Comparison of ENCODE assay signal across 12 cellular contexts in the genomic region with DNA sequence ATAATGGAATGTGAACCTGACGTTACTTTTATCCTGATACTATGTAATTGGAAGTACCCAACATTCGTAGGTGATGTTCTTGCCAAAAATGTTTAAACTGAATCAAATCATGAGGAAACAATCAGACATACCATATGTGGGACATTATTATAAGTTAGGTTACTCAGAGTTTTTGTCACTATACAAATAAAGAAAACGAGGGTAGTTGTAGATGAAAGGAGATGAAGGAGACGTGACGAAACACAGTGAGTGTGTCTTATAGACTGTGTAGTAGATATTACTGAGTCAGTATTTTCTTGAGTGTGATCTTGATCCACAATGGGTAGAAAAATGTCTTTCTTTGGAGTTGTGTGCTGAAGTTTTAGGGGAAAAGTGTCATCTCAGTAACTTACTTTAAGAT.
DNase-seq lines count a peak whose midpoint lies in the region; ATAC-seq and TF ChIP-seq lines count a peak whose summit lies in the region.
"Had no signal": no experiment of that assay in that cellular context is flagged by ENCODE, and none has a peak within 500 bp of the region (broad histone marks: within the 10 kb centered on the region; RNA-seq: fewer than 3 reads in every experiment).

No MANE protein-coding gene starts in this region.

- no peak overlapping the region for H2AK5ac ChIP-seq in IMR-90 (ENCODE audit: low read depth, low read length)

- in situ Hi-C loops in IMR-90 (cut with MboI; ENCODE audit: low sequenced_read_pairs) = no loop called here

- no peak overlapping the region for H2AK9ac ChIP-seq in IMR-90 (replicated peaks; ENCODE audit: low read depth, low read length, poor library complexity)

- peak overlapping the region in 1 of 2 experiments; percentile 65; a peak in 2 of 4 replicates for H4K8ac ChIP-seq in IMR-90 (ENCODE audit: low read depth in 2 of 2, low read length in 2 of 2)

- no peak for TF ChIP-seq RAD21 in IMR-90 (IDR thresholded peaks at IDR 0.05; ENCODE audit: low read length)

- H2BK20ac ChIP-seq in IMR-90 (ENCODE audit: low read depth, low read length) = peak overlapping the region; percentile 1; the same call in 1 of the 2 replicates

- H3K14ac ChIP-seq in IMR-90 (replicated peaks; ENCODE audit: low read depth, low read length) = no peak overlapping the region

- WGBS in IMR-90 (ENCODE audit: extremely low coverage in 2 of 2, insufficient read length in 1 of 2), 2 experiments = 72% methylated on average over 2 of the region's 5 CpGs; no CpG with 5 or more reads in 1 of the 2 experiments

- DNase-seq in IMR-90 (peak; percentile 58), fibroblast of lung (ENCODE audit: low read depth in 2 of 2) (peak; percentile 19 to 30), iris pigment epithelial cell (ENCODE audit: low read depth) (peak; percentile 11), RKO (ENCODE audit: low spot score) (no peak)
- no peak for DNase-seq in stimulated activated CD4-positive, alpha-beta T cell treated with anti-CD3 and anti-CD28 coated beads, Interleukin-12 subunit alpha, Interleukin-12 subunit beta, amount 100 ng/mL, for 4 hours
- DNase-seq: Caco-2; CD8-positive, alpha-beta memory T cell; DND-41; GDM1 had no signal

- H3K27me3 ChIP-seq in IMR-90 (ENCODE audit: control insufficient read depth, insufficient read depth, low read length) (no peaks in the 10 kb centered on the region), fibroblast of lung (ENCODE audit: control insufficient read depth, insufficient read depth, low read length) (no peaks in the 10 kb centered on the region)

- H3K4me1 ChIP-seq in IMR-90 (ENCODE audit: control insufficient read depth, insufficient read depth, low read length) (peaks cover 9% of the 10 kb centered on the region), fibroblast of lung (ENCODE audit: control insufficient read depth, extremely low read depth, insufficient read depth, low read length) (peaks cover 6% of the 10 kb centered on the region)
- H3K4me1 ChIP-seq: A549, Caco-2 had no signal

- TF ChIP-seq POLR2A in IMR-90 (IDR thresholded peaks at IDR 0.05; ENCODE audit: low read depth, low read length) = no peak

- no peaks in the 10 kb centered on the region for H3K36me3 ChIP-seq in IMR-90 (ENCODE audit: control insufficient read depth, insufficient read depth, low read length)
- H3K36me3 ChIP-seq in fibroblast of lung (ENCODE audit: control insufficient read depth, insufficient read depth, low read length) = no peaks in the 10 kb centered on the region

- no TSS peak for BruUV-seq in IMR-90 (replicated peaks; lab: Mats Ljungman, UMichigan)

- H3K27ac ChIP-seq in IMR-90 (ENCODE audit: insufficient read depth, low read length) = no peak overlapping the region
- no peak overlapping the region for H3K27ac ChIP-seq in fibroblast of lung (ENCODE audit: insufficient read depth, low read length)
- H3K27ac ChIP-seq: A549, KMS-11 had no signal

- H2BK120ac ChIP-seq in IMR-90 (ENCODE audit: low read depth, low read length) = peak overlapping the region; percentile 44; the same call in 1 of the 2 replicates

- no peaks in the 10 kb centered on the region for H4K20me1 ChIP-seq in IMR-90 (ENCODE audit: insufficient read depth, low read length)
- H4K20me1 ChIP-seq in fibroblast of lung (ENCODE audit: control insufficient read depth, extremely low read depth, insufficient read depth, low read length) = no peaks in the 10 kb centered on the region

- H3K23ac ChIP-seq in IMR-90 (ENCODE audit: low read depth, low read length) = no peak overlapping the region

- dilution Hi-C loops in IMR-90 (cut with HindIII; ENCODE audit: low sequenced_read_pairs, unreplicated experiment) = no loop called here

- no peak for TF ChIP-seq CTCF in IMR-90 (conservative IDR thresholded peaks at IDR 0.05; ENCODE audit: low read depth, low read length)
- no peak for TF ChIP-seq CTCF in fibroblast of lung (conservative IDR thresholded peaks at IDR 0.05 in 1 of 2, IDR thresholded peaks at IDR 0.05 in 1 of 2; ENCODE audit: low read depth in 1 of 2, low read length in 2 of 2)

- no peak overlapping the region for H3K4me2 ChIP-seq in IMR-90 (ENCODE audit: low read depth, low read length)
- no peak overlapping the region for H3K4me2 ChIP-seq in fibroblast of lung (ENCODE audit: extremely low read depth, insufficient read depth, low read length)
- H3K4me2 ChIP-seq: A549, KMS-11 had no signal

- CTCF ChIA-PET in IMR-90 (lab: Yijun Ruan, JAX) = no interaction called here

- H3K9ac ChIP-seq in IMR-90 (ENCODE audit: low read depth, low read length) (no peak overlapping the region), fibroblast of lung (ENCODE audit: insufficient read depth, low read length) (no peak overlapping the region)
- H3K9ac ChIP-seq: KMS-11 had no signal

- peak overlapping the region; percentile 0; the same call in 1 of the 3 replicates for H2BK15ac ChIP-seq in IMR-90 (ENCODE audit: low read depth, low read length)

- H3K4ac ChIP-seq in IMR-90 (ENCODE audit: low read depth, low read length) = no peak overlapping the region

- peak overlapping the region; percentile 39; the same call in 1 of the 2 replicates for H3K18ac ChIP-seq in IMR-90 (ENCODE audit: low read depth, low read length)

- H3K9me1 ChIP-seq in IMR-90 (ENCODE audit: insufficient read depth, low read length) = peaks cover 13% of the 10 kb centered on the region

- peaks cover 7 to 21% of the 10 kb centered on the region in 2 experiments; a peak in 3 of 4 replicates for H3K79me1 ChIP-seq in IMR-90 (ENCODE audit: low read depth in 1 of 2, low read length in 2 of 2)

- H4K5ac ChIP-seq in IMR-90 (ENCODE audit: low read depth, low read length) = no peak overlapping the region

- POLR2A ChIA-PET in IMR-90 (lab: Charles Lee; ENCODE audit: unreplicated experiment) = no interaction called here

- no peak overlapping the region for H2AFZ ChIP-seq in IMR-90 (replicated peaks; ENCODE audit: low read length, poor library complexity)
- H2AFZ ChIP-seq in fibroblast of lung (ENCODE audit: low read length) = no peak overlapping the region

- H3K9me3 ChIP-seq in IMR-90 (ENCODE audit: control insufficient read depth, insufficient read depth, low read length) (no peaks in the 10 kb centered on the region), fibroblast of lung (ENCODE audit: control insufficient read depth, insufficient read depth, low read depth, low read length) (no peaks in the 10 kb centered on the region)
- H3K9me3 ChIP-seq: A549, Caco-2 had no signal

- no peak overlapping the region for H4K91ac ChIP-seq in IMR-90 (ENCODE audit: insufficient read depth, low read depth, low read length)

- no peak overlapping the region for H3K56ac ChIP-seq in IMR-90 (ENCODE audit: extremely low read depth, insufficient read depth, low read length)

- peak overlapping the region; percentile 54 for H2BK5ac ChIP-seq in IMR-90 (ENCODE audit: low read depth, low read length, poor library complexity, severe bottlenecking)

- H3K79me2 ChIP-seq in fibroblast of lung (ENCODE audit: control insufficient read depth, insufficient read depth, low read length) = no peaks in the 10 kb centered on the region

- no peak overlapping the region for H3K4me3 ChIP-seq in IMR-90 (ENCODE audit: insufficient read depth, low read depth, low read length)
- no peak overlapping the region for H3K4me3 ChIP-seq in fibroblast of lung (replicated peaks in 1 of 4; ENCODE audit: control extremely low read depth in 1 of 4, insufficient read depth in 1 of 4, low read depth in 3 of 4, low read length in 4 of 4)
- H3K4me3 ChIP-seq: A549 had no signal

- ATAC-seq in IMR-90 (ENCODE audit: low read depth) (no peak), HG03520 (IDR thresholded peaks at IDR 0.05; ENCODE audit: unreplicated experiment) (no peak)
- ATAC-seq: A549 had no signal

- intact Hi-C loops in IMR-90 (cut with micrococcal nuclease) = no loop called here

TF ChIP-seq in IMR-90, 13 proteins besides CTCF, POLR2A, EP300 and RAD21:
- TF ChIP-seq MAFK (IDR thresholded peaks at IDR 0.05; ENCODE audit: low read depth, low read length) = peak; percentile 26; the same call in 1 of the 2 replicates
- TF ChIP-seq RCOR1 (IDR thresholded peaks at IDR 0.05; ENCODE audit: insufficient replicate concordance, low read length) = no peak
- no peak for TF ChIP-seq RFX5 (IDR thresholded peaks at IDR 0.05; ENCODE audit: low read depth, low read length)
- TF ChIP-seq CHD1 (IDR thresholded peaks at IDR 0.05; ENCODE audit: low read depth, low read length) = no peak

Comparison
In these comparisons a context has a peak if more than half of its experiments do, and no peak if none do; other contexts are left out.
1. DNase-seq: peak in IMR-90 (single experiment), fibroblast of lung (2 of 2) and iris pigment epithelial cell (single experiment); none in RKO (single experiment) and stimulated activated CD4-positive, alpha-beta T cell treated with anti-CD3 and anti-CD28 coated beads, Interleukin-12 subunit alpha, Interleukin-12 subunit beta, amount 100 ng/mL, for 4 hours (single experiment).